ENCODE assay signal across 8 cellular contexts in genomic region chr17:46291618-46292017, GRCh38. TPM values are rescaled to one million over a fixed set of nuclear protein-coding genes. Genes with fewer than 3 reads are reported as not detected.
DNase-seq lines count a peak whose midpoint lies in the region; ATAC-seq, FAIRE-seq and TF ChIP-seq lines count a peak whose summit lies in the region.
"Not testable (repeated sequence)": the region's sequence is repeated elsewhere in the genome, so short reads cannot be mapped to it uniquely, and the experiment has no call there.

No MANE protein-coding gene starts in this region.

- WGBS in endodermal cell (ENCODE audit: insufficient coverage in 1 of 2, insufficient read length in 1 of 2), 2 experiments = 98% methylated on average over 5 of the region's 8 CpGs; no CpG with 5 or more reads in 1 of the 2 experiments

- not testable (repeated sequence) for H3K36me3 ChIP-seq in OCI-LY3 (replicated peaks; ENCODE audit: low read depth, low read length); astrocyte (ENCODE audit: insufficient read depth, low read length); endodermal cell (ENCODE audit: control insufficient read depth, insufficient read depth, low read length)

- not testable (repeated sequence) for H3K9me3 Mint-ChIP-seq in activated CD8-positive, alpha-beta memory T cell treated with anti-CD3 and anti-CD28 coated beads, Interleukin-2, amount 10 ng/mL, durations not matched to agents 7 days and 5 days (ENCODE audit: low read depth); astrocyte (ENCODE audit: unreplicated experiment); endodermal cell; nephron; stimulated activated naive CD8-positive, alpha-beta T cell treated with anti-CD3 and anti-CD28 coated beads, Interleukin-15, amount 100 ng/mL, for 72 hours

- H3K4me2 ChIP-seq in OCI-LY3 (ENCODE audit: low read length) = peak overlapping the region; percentile 75
- H3K4me2 ChIP-seq in astrocyte (ENCODE audit: low read length) = not testable (repeated sequence)

- not testable (repeated sequence) for H2AFZ ChIP-seq in OCI-LY3 (ENCODE audit: low read depth, low read length); astrocyte (ENCODE audit: low read depth, low read length)

- H3K79me2 ChIP-seq in OCI-LY3 (ENCODE audit: low read length); astrocyte (ENCODE audit: insufficient read depth, low read length): not testable (repeated sequence)

- H3K27ac ChIP-seq in OCI-LY3 (ENCODE audit: low read length) = peak overlapping the region; percentile 96
- not testable (repeated sequence) for H3K27ac ChIP-seq in astrocyte (ENCODE audit: low read depth, low read length); endodermal cell (ENCODE audit: low read depth, low read length)

- not testable (repeated sequence) for H3K27me3 ChIP-seq in OCI-LY3 (ENCODE audit: low read depth, low read length); astrocyte (ENCODE audit: insufficient read depth, low read length); endodermal cell (ENCODE audit: control insufficient read depth, insufficient read depth, low read length, poor library complexity, severe bottlenecking)

- H3K4me3 ChIP-seq in GM08714 (ENCODE audit: low read length) = peak overlapping the region; percentile 60; the same call in 1 of the 2 replicates
- H3K4me3 ChIP-seq in OCI-LY3 (ENCODE audit: low read length) = peak overlapping the region; percentile 63
- H3K4me3 ChIP-seq in astrocyte (ENCODE audit: insufficient read depth, low read depth, low read length); endodermal cell (ENCODE audit: low read length): not testable (repeated sequence)

- peak; percentile 6 for ATAC-seq in HG03354 (IDR thresholded peaks at IDR 0.05; ENCODE audit: poor library complexity, severe bottlenecking, unreplicated experiment)
- ATAC-seq in activated CD8-positive, alpha-beta memory T cell treated with anti-CD3 and anti-CD28 coated beads, Interleukin-2, amount 10 ng/mL, durations not matched to agents 7 days and 5 days; stimulated activated naive CD8-positive, alpha-beta T cell treated with anti-CD3 and anti-CD28 coated beads, Interleukin-15, amount 100 ng/mL, for 72 hours: not testable (repeated sequence)

- H3K4me3 Mint-ChIP-seq in activated CD8-positive, alpha-beta memory T cell treated with anti-CD3 and anti-CD28 coated beads, Interleukin-2, amount 10 ng/mL, durations not matched to agents 7 days and 5 days; astrocyte (ENCODE audit: unreplicated experiment); endodermal cell: not testable (repeated sequence)
- H3K4me3 Mint-ChIP-seq in nephron = peak overlapping the region in 2 of 3 experiments; percentile 1 to 48
- H3K4me3 Mint-ChIP-seq in stimulated activated naive CD8-positive, alpha-beta T cell treated with anti-CD3 and anti-CD28 coated beads, Interleukin-15, amount 100 ng/mL, for 72 hours = peak overlapping the region in 1 of 2 donors; percentile 63

- H3K4me1 ChIP-seq in OCI-LY3 (ENCODE audit: low read length) = peaks cover 25% of the 10 kb centered on the region
- not testable (repeated sequence) for H3K4me1 ChIP-seq in astrocyte (ENCODE audit: insufficient read depth, low read length); endodermal cell (ENCODE audit: control insufficient read depth, insufficient read depth, low read length)

- H3K9me3 ChIP-seq in OCI-LY3 (ENCODE audit: insufficient read depth, low read length); astrocyte (ENCODE audit: insufficient read depth, low read depth, low read length); endodermal cell (ENCODE audit: control insufficient read depth, low read length): not testable (repeated sequence)

- H3K9ac ChIP-seq in OCI-LY3 (ENCODE audit: low read length) = peak overlapping the region; percentile 74
- not testable (repeated sequence) for H3K9ac ChIP-seq in astrocyte (ENCODE audit: low read length); endodermal cell (ENCODE audit: extremely low read depth, low read length, poor library complexity, severe bottlenecking)

- not testable (repeated sequence) for H4K20me1 ChIP-seq in OCI-LY3 (ENCODE audit: insufficient read depth, low read length); astrocyte (ENCODE audit: insufficient read depth, low read length)

- not testable (repeated sequence) for FAIRE-seq in astrocyte (lab: Jason Lieb, UNC)

- not testable (repeated sequence) for DNase-seq in activated CD8-positive, alpha-beta memory T cell treated with anti-CD3 and anti-CD28 coated beads, Interleukin-2, amount 10 ng/mL, durations not matched to agents 7 days and 5 days; astrocyte (ENCODE audit: low read depth); stimulated activated naive CD8-positive, alpha-beta T cell treated with anti-CD3 and anti-CD28 coated beads, Interleukin-15, amount 100 ng/mL, for 72 hours
- peak; percentile 36 for DNase-seq in endodermal cell

- peak overlapping the region; percentile 71 for H3K27ac Mint-ChIP-seq in activated CD8-positive, alpha-beta memory T cell treated with anti-CD3 and anti-CD28 coated beads, Interleukin-2, amount 10 ng/mL, durations not matched to agents 7 days and 5 days
- H3K27ac Mint-ChIP-seq in astrocyte (ENCODE audit: unreplicated experiment) (peak overlapping the region; percentile 36), nephron (peak overlapping the region in 2 of 3 experiments; percentile 15 to 27)
- not testable (repeated sequence) for H3K27ac Mint-ChIP-seq in endodermal cell
- peak overlapping the region; percentile 9 to 57 for H3K27ac Mint-ChIP-seq in stimulated activated naive CD8-positive, alpha-beta T cell treated with anti-CD3 and anti-CD28 coated beads, Interleukin-15, amount 100 ng/mL, for 72 hours

- TF ChIP-seq CTCF in OCI-LY3 (IDR thresholded peaks at IDR 0.05; ENCODE audit: low read depth, low read length); astrocyte (IDR thresholded peaks at IDR 0.05; ENCODE audit: insufficient read depth, low read depth, low read length); endodermal cell (conservative IDR thresholded peaks at IDR 0.05); nephron (IDR thresholded peaks at IDR 0.05; ENCODE audit: unreplicated experiment in 3 of 3): not testable (repeated sequence)

- CTCF ChIA-PET in activated CD8-positive, alpha-beta memory T cell treated with anti-CD3 and anti-CD28 coated beads, Interleukin-2, amount 10 ng/mL, durations not matched to agents 7 days and 5 days (lab: Charles Lee) = not testable (repeated sequence)

- H3K4me1 Mint-ChIP-seq in activated CD8-positive, alpha-beta memory T cell treated with anti-CD3 and anti-CD28 coated beads, Interleukin-2, amount 10 ng/mL, durations not matched to agents 7 days and 5 days = peaks cover 18% of the 10 kb centered on the region
- H3K4me1 Mint-ChIP-seq in astrocyte (ENCODE audit: low read depth, unreplicated experiment) = peaks cover 11% of the 10 kb centered on the region
- H3K4me1 Mint-ChIP-seq in endodermal cell, nephron: not testable (repeated sequence)
- H3K4me1 Mint-ChIP-seq in stimulated activated naive CD8-positive, alpha-beta T cell treated with anti-CD3 and anti-CD28 coated beads, Interleukin-15, amount 100 ng/mL, for 72 hours = peaks cover 16% of the 10 kb centered on the region

- not testable (repeated sequence) for H3K36me3 Mint-ChIP-seq in activated CD8-positive, alpha-beta memory T cell treated with anti-CD3 and anti-CD28 coated beads, Interleukin-2, amount 10 ng/mL, durations not matched to agents 7 days and 5 days; astrocyte (ENCODE audit: low read depth, unreplicated experiment); endodermal cell (ENCODE audit: low read depth); nephron (ENCODE audit: low read depth)

- not testable (repeated sequence) for H3K27me3 Mint-ChIP-seq in activated CD8-positive, alpha-beta memory T cell treated with anti-CD3 and anti-CD28 coated beads, Interleukin-2, amount 10 ng/mL, durations not matched to agents 7 days and 5 days; astrocyte (ENCODE audit: low read depth, unreplicated experiment); endodermal cell (ENCODE audit: insufficient read depth); nephron (ENCODE audit: low read depth); stimulated activated naive CD8-positive, alpha-beta T cell treated with anti-CD3 and anti-CD28 coated beads, Interleukin-15, amount 100 ng/mL, for 72 hours

RNA-seq across cellular contexts. Expression of gene LRRC37A, which starts 3.3 kb away (rescaled TPM):
- 1 to 10 TPM; 2.5 to 8.0 TPM for total RNA-seq in activated CD8-positive, alpha-beta memory T cell treated with anti-CD3 and anti-CD28 coated beads, Interleukin-2, amount 10 ng/mL, durations not matched to agents 7 days and 5 days
- total RNA-seq in astrocyte (2.2 and 4.2 TPM in 2 replicates), endodermal cell (1 to 10 TPM; 4.9 to 5.6 TPM)
- 2.7 TPM for polyA plus RNA-seq in endodermal cell (2013, experiment 1 of 2)
- 2.7 TPM for polyA plus RNA-seq in endodermal cell (2013, experiment 2 of 2)
